Comparison of ENCODE assay signal across 20 cellular contexts in the genomic region with DNA sequence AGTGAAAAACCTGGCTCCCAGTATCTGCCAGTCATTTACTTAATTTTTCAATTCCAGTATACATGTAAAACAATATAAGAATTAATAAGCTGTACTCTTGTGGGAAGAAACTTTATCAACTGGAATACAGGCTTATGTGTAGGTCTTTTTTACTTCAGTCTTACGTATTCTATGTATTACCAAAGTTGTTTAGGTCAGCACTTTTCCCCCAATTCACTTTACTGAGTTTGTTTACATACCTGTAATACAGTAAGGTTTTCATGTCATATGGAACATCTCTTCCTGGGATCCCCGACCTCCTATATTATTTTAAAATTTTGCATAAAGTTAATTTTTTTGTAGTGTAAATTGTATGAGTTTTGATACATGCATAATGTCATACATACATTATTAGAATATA.
DNase-seq lines count a peak whose midpoint lies in the region; ATAC-seq, FAIRE-seq and TF ChIP-seq lines count a peak whose summit lies in the region.
"Had no signal": no experiment of that assay in that cellular context is flagged by ENCODE, and none has a peak within 500 bp of the region (broad histone marks: within the 10 kb centered on the region; RNA-seq: fewer than 3 reads in every experiment).

No MANE protein-coding gene starts in this region.

- H4K20me1 ChIP-seq in IMR-90 (ENCODE audit: insufficient read depth, low read length): no peaks in the 10 kb centered on the region
- no peaks in the 10 kb centered on the region for H4K20me1 ChIP-seq in H1 (replicated peaks in 1 of 2; ENCODE audit: control insufficient read depth in 1 of 2, insufficient read depth in 2 of 2, low read length in 2 of 2)
- H4K20me1 ChIP-seq: BLaER1 treated with 17β-estradiol and CSF1 and Interleukin-3, amounts not matched to agents 10 nM and 100 nM had no signal

- H3K4me1 ChIP-seq in A549 (no peaks in the 10 kb centered on the region), IMR-90 (ENCODE audit: control insufficient read depth, insufficient read depth, low read length) (no peaks in the 10 kb centered on the region), H1 (replicated peaks in 1 of 4; ENCODE audit: control insufficient read depth in 3 of 4, insufficient read depth in 4 of 4, low read length in 3 of 4) (no peaks in the 10 kb centered on the region), gastrocnemius medialis (no peaks in the 10 kb centered on the region)
- H3K4me1 ChIP-seq: Caco-2 had no signal

- intact Hi-C loops in IMR-90 (cut with micrococcal nuclease): no loop called here
- intact Hi-C loops in gastrocnemius medialis (cut with DNase I; ENCODE audit: low total_unique reads): no loop called here

- H2BK15ac ChIP-seq in IMR-90 (ENCODE audit: low read depth, low read length) (no peak overlapping the region), H1 (ENCODE audit: low read length) (no peak overlapping the region)

- TF ChIP-seq EP300 in A549 (IDR thresholded peaks at IDR 0.05): no peak
- TF ChIP-seq EP300 in H1 (IDR thresholded peaks at IDR 0.05; ENCODE audit: borderline replicate concordance in 1 of 2, low read depth in 2 of 2, low read length in 2 of 2): no peak

- FAIRE-seq in A549 (lab: Jason Lieb, UNC) (no peak), H1 (lab: Jason Lieb, UNC) (no peak)
- FAIRE-seq: A204.1, D721Med, G401.6, GM12891, GM19239 had no signal

- no peak for TF ChIP-seq POLR2A in A549 (IDR thresholded peaks at IDR 0.05; ENCODE audit: low read length)
- TF ChIP-seq POLR2A in IMR-90 (IDR thresholded peaks at IDR 0.05; ENCODE audit: low read depth, low read length): no peak
- TF ChIP-seq POLR2A in H1 (IDR thresholded peaks at IDR 0.05; ENCODE audit: control extremely low read depth in 1 of 2, low read depth in 2 of 2, low read length in 2 of 2): no peak
- no peak for TF ChIP-seq POLR2A in gastrocnemius medialis (IDR thresholded peaks at IDR 0.05)

- POLR2A ChIA-PET in A549 (lab: Yijun Ruan, JAX): no interaction called here
- POLR2A ChIA-PET in IMR-90 (lab: Charles Lee; ENCODE audit: unreplicated experiment): no interaction called here
- POLR2A ChIA-PET in H1 (lab: Charles Lee; ENCODE audit: partially characterized antibody): no interaction called here

- H2BK120ac ChIP-seq in IMR-90 (ENCODE audit: low read depth, low read length) (no peak overlapping the region), H1 (replicated peaks; ENCODE audit: low read depth, low read length) (no peak overlapping the region)

- H3K79me1 ChIP-seq in IMR-90 (ENCODE audit: low read depth in 1 of 2, low read length in 2 of 2): no peaks in the 10 kb centered on the region
- H3K79me1 ChIP-seq in H1 (ENCODE audit: low read depth, low read length): no peaks in the 10 kb centered on the region

- H4K91ac ChIP-seq in IMR-90 (ENCODE audit: insufficient read depth, low read depth, low read length) (no peak overlapping the region), H1 (replicated peaks; ENCODE audit: insufficient read length, low read length) (no peak overlapping the region)

- H3K79me2 ChIP-seq in H1 (ENCODE audit: control insufficient read depth in 1 of 2, insufficient read depth in 2 of 2, low read length in 2 of 2): no peaks in the 10 kb centered on the region

- H3K23me2 ChIP-seq in H1 (ENCODE audit: low read depth, low read length): no peaks in the 10 kb centered on the region

- no peak overlapping the region for H2AK9ac ChIP-seq in IMR-90 (replicated peaks; ENCODE audit: low read depth, low read length, poor library complexity)

- H3K9ac ChIP-seq in IMR-90 (ENCODE audit: low read depth, low read length): no peak overlapping the region
- no peak overlapping the region for H3K9ac ChIP-seq in H1 (replicated peaks in 1 of 4; ENCODE audit: extremely low read depth in 1 of 4, low read depth in 3 of 4, low read length in 3 of 4)
- H3K9ac ChIP-seq: BLaER1 treated with 17β-estradiol and CSF1 and Interleukin-3, amounts not matched to agents 10 nM and 100 nM had no signal

- H2BK20ac ChIP-seq in IMR-90 (ENCODE audit: low read depth, low read length) (no peak overlapping the region), H1 (ENCODE audit: low read length) (no peak overlapping the region)

- H3K4me2 ChIP-seq in A549 (no peak overlapping the region), IMR-90 (ENCODE audit: low read depth, low read length) (no peak overlapping the region), H1 (ENCODE audit: insufficient read depth in 1 of 2, low read depth in 2 of 2, low read length in 2 of 2) (no peak overlapping the region)
- H3K4me2 ChIP-seq: BLaER1 treated with 17β-estradiol and CSF1 and Interleukin-3, amounts not matched to agents 10 nM and 100 nM had no signal

- BruUV-seq in IMR-90 (replicated peaks; lab: Mats Ljungman, UMichigan): no TSS peak

- no peak overlapping the region for H3K14ac ChIP-seq in IMR-90 (replicated peaks; ENCODE audit: low read depth, low read length)
- no peak overlapping the region for H3K14ac ChIP-seq in H1 (ENCODE audit: insufficient read length)

- no peak overlapping the region for H3K23ac ChIP-seq in IMR-90 (ENCODE audit: low read depth, low read length)
- no peak overlapping the region for H3K23ac ChIP-seq in H1 (ENCODE audit: insufficient read length)

- H2AK5ac ChIP-seq in IMR-90 (ENCODE audit: low read depth, low read length) (no peak overlapping the region), H1 (ENCODE audit: low read depth, low read length) (no peak overlapping the region)

- H3K4ac ChIP-seq in IMR-90 (ENCODE audit: low read depth, low read length): no peak overlapping the region
- no peak overlapping the region for H3K4ac ChIP-seq in H1 (replicated peaks; ENCODE audit: insufficient read length, low read depth, low read length)

- 2% methylated on average over 2 of the region's 2 CpGs for WGBS in A549 (ENCODE audit: missing lambda C conversion rate)
- WGBS in IMR-90 (ENCODE audit: extremely low coverage in 2 of 2, insufficient read length in 1 of 2), 2 experiments: no CpG with 5 or more reads among the region's 2 CpGs
- WGBS in H1 (ENCODE audit: extremely low coverage in 1 of 2, insufficient coverage in 1 of 2, insufficient read length in 1 of 2, insufficient replicate concordance in 2 of 2, low coverage in 1 of 2, low lambda C conversion rate in 2 of 2, missing lambda C conversion rate in 1 of 2), 2 experiments: 88% methylated on average over 2 of the region's 2 CpGs; no CpG with 5 or more reads in 1 of the 2 experiments

- no peak overlapping the region for H4K8ac ChIP-seq in IMR-90 (ENCODE audit: low read depth in 2 of 2, low read length in 2 of 2)
- H4K8ac ChIP-seq in H1 (ENCODE audit: extremely low read depth, insufficient read depth, low read length): no peak overlapping the region

- H4K5ac ChIP-seq in IMR-90 (ENCODE audit: low read depth, low read length): no peak overlapping the region
- H4K5ac ChIP-seq in H1 (ENCODE audit: insufficient read length, low read depth, low read length): no peak overlapping the region

- no peak overlapping the region for H2BK5ac ChIP-seq in IMR-90 (ENCODE audit: low read depth, low read length, poor library complexity, severe bottlenecking)
- no peak overlapping the region for H2BK5ac ChIP-seq in H1 (ENCODE audit: low read depth, low read length)

- H3K56ac ChIP-seq in IMR-90 (ENCODE audit: extremely low read depth, insufficient read depth, low read length) (no peak overlapping the region), H1 (replicated peaks; ENCODE audit: insufficient read length, low read depth, low read length) (no peak overlapping the region)

- H2BK12ac ChIP-seq in H1 (ENCODE audit: low read depth, low read length): no peak overlapping the region

- TF ChIP-seq RAD21 in A549 (conservative IDR thresholded peaks at IDR 0.05 in 1 of 2, IDR thresholded peaks at IDR 0.05 in 1 of 2) (no peak), IMR-90 (IDR thresholded peaks at IDR 0.05; ENCODE audit: low read length) (no peak), H1 (IDR thresholded peaks at IDR 0.05 in 1 of 2, conservative IDR thresholded peaks at IDR 0.05 in 1 of 2; ENCODE audit: low read depth in 2 of 2, low read length in 2 of 2) (no peak)

- dilution Hi-C loops in IMR-90 (cut with HindIII; ENCODE audit: low sequenced_read_pairs, unreplicated experiment): no loop called here

- H3K18ac ChIP-seq in IMR-90 (ENCODE audit: low read depth, low read length): no peak overlapping the region
- no peak overlapping the region for H3K18ac ChIP-seq in H1 (ENCODE audit: extremely low read depth, low read length)

- no peaks in the 10 kb centered on the region for H3K9me3 ChIP-seq in A549
- 0 out of 2 replicates have a peak, but pooled peaks cover 2% of the 10 kb centered on the region for H3K9me3 ChIP-seq in IMR-90 (ENCODE audit: control insufficient read depth, insufficient read depth, low read length)
- H3K9me3 ChIP-seq in H1 (ENCODE audit: insufficient read depth in 2 of 2, low read depth in 1 of 2, low read length in 1 of 2): no peaks in the 10 kb centered on the region
- no peaks in the 10 kb centered on the region for H3K9me3 ChIP-seq in gastrocnemius medialis
- H3K9me3 ChIP-seq: BLaER1 treated with 17β-estradiol and CSF1 and Interleukin-3, amounts not matched to agents 10 nM and 100 nM; Caco-2 had no signal

- H2AFZ ChIP-seq in IMR-90 (replicated peaks; ENCODE audit: low read length, poor library complexity) (no peak overlapping the region), H1 (ENCODE audit: low read length) (no peak overlapping the region)

- DNase-seq in A549 (ENCODE audit: low read depth in 1 of 2, low spot score in 1 of 2) (no peak), IMR-90 (no peak), H1 (ENCODE audit: low read depth in 1 of 2, low spot score in 2 of 2) (no peak), gastrocnemius medialis (no peak), SKM-1 treated with dmso at 0.1 percent for 144 hours (lab: John Stamatoyannopoulos, UW; ENCODE audit: unreplicated experiment) (no peak)
- DNase-seq: 8988T; AML-193; Caco-2; Calu3; CD4-positive, alpha-beta T cell; CD8-positive, alpha-beta T cell; DMS79 treated with DMSO at 0.1 percent for 48 hours; GF-D8 had no signal

- H3K36me3 ChIP-seq in IMR-90 (ENCODE audit: control insufficient read depth, insufficient read depth, low read length) (no peaks in the 10 kb centered on the region), H1 (ENCODE audit: control insufficient read depth in 2 of 4, insufficient read depth in 4 of 4, low read length in 3 of 4) (no peaks in the 10 kb centered on the region), gastrocnemius medialis (no peaks in the 10 kb centered on the region)
- H3K36me3 ChIP-seq: BLaER1 treated with 17β-estradiol and CSF1 and Interleukin-3, amounts not matched to agents 10 nM and 100 nM had no signal

- H3K27ac ChIP-seq in A549 (no peak overlapping the region), IMR-90 (ENCODE audit: insufficient read depth, low read length) (no peak overlapping the region), H1 (ENCODE audit: low read depth, low read length) (no peak overlapping the region), gastrocnemius medialis (no peak overlapping the region)
- H3K27ac ChIP-seq: BLaER1 treated with 17β-estradiol and CSF1 and Interleukin-3, amounts not matched to agents 10 nM and 100 nM; C4-2B had no signal

- H3K27me3 ChIP-seq in IMR-90 (ENCODE audit: control insufficient read depth, insufficient read depth, low read length) (no peaks in the 10 kb centered on the region), H1 (replicated peaks in 1 of 4; ENCODE audit: control insufficient read depth in 3 of 4, extremely low read depth in 1 of 4, insufficient read depth in 3 of 4, low read length in 3 of 4) (no peaks in the 10 kb centered on the region), gastrocnemius medialis (no peaks in the 10 kb centered on the region)
- H3K27me3 ChIP-seq: BLaER1 treated with 17β-estradiol and CSF1 and Interleukin-3, amounts not matched to agents 10 nM and 100 nM had no signal

- H3K4me3 ChIP-seq in A549 (no peak overlapping the region), IMR-90 (ENCODE audit: insufficient read depth, low read depth, low read length) (no peak overlapping the region), H1 (ENCODE audit: extremely low read depth in 1 of 4, insufficient read depth in 2 of 4, low read depth in 3 of 4, low read length in 4 of 4) (no peak overlapping the region), gastrocnemius medialis (no peak overlapping the region)
- H3K4me3 ChIP-seq: BLaER1 treated with 17β-estradiol and CSF1 and Interleukin-3, amounts not matched to agents 10 nM and 100 nM had no signal

- CTCF ChIA-PET in A549 (lab: Yijun Ruan, JAX) (no interaction called here), IMR-90 (lab: Yijun Ruan, JAX) (no interaction called here), H1 (lab: Charles Lee; ENCODE audit: partially characterized antibody) (interaction anchor here (0.9 kb wide), 1 partner anchor 13 kb away, joined by 4 read pairs; no protein-coding TSS in a partner anchor)

- no peaks in the 10 kb centered on the region for H3K9me1 ChIP-seq in IMR-90 (ENCODE audit: insufficient read depth, low read length)

- TF ChIP-seq CTCF in A549 (IDR thresholded peaks at IDR 0.05) (no peak), IMR-90 (conservative IDR thresholded peaks at IDR 0.05; ENCODE audit: low read depth, low read length) (no peak), H1 (IDR thresholded peaks at IDR 0.05; ENCODE audit: control extremely low read depth in 1 of 3, insufficient read depth in 1 of 3, low read depth in 1 of 3, low read length in 3 of 3) (no peak), gastrocnemius medialis (IDR thresholded peaks at IDR 0.05 in 4 of 5, conservative IDR thresholded peaks at IDR 0.05 in 1 of 5) (no peak)

- in situ Hi-C loops in IMR-90 (cut with MboI; ENCODE audit: low sequenced_read_pairs): no loop called here
- in situ Hi-C loops in gastrocnemius medialis (cut with MboI; ENCODE audit: low sequenced_read_pairs in 4 of 4): no loop called here

- no peak for ATAC-seq in A549
- ATAC-seq in IMR-90 (ENCODE audit: low read depth): no peak
- no peak for ATAC-seq in gastrocnemius medialis
- ATAC-seq: CD8-positive, alpha-beta T cell had no signal

Comparison
In these comparisons a context has a peak if more than half of its experiments do, and no peak if none do; other contexts are left out.
1. Of the 18 proteins assayed by ChIP-seq in both H1 and A549: peak only in H1: none; only in A549: none; in both: MAFK; in neither: 17.